In genomic region chr2:121076885-121077549, GRCh38 we compare ENCODE assay signal across 8 cellular contexts.
DNase-seq lines count a peak whose midpoint lies in the region; ATAC-seq and TF ChIP-seq lines count a peak whose summit lies in the region.

No MANE protein-coding gene starts in this region.

- no peak overlapping the region for H3K4me3 Mint-ChIP-seq in activated naive CD8-positive, alpha-beta T cell treated with anti-CD3 and anti-CD28 coated beads, Interleukin-2, amount 10 ng/mL, durations not matched to agents 7 days and 5 days

- H3K36me3 ChIP-seq in HUES6 (ENCODE audit: control insufficient read depth, insufficient read depth, low read length): no peaks in the 10 kb centered on the region
- H3K36me3 ChIP-seq in iPS-15b (ENCODE audit: control insufficient read depth, insufficient read depth, low read length): no peaks in the 10 kb centered on the region

- in situ Hi-C loops in GM13976 (cut with MboI; ENCODE audit: low sequenced_read_pairs, unreplicated experiment): loop anchor here (10.0 kb wide), 1 partner anchor 382 kb away; no protein-coding TSS in a partner anchor

- H3K36me3 Mint-ChIP-seq in activated naive CD8-positive, alpha-beta T cell treated with anti-CD3 and anti-CD28 coated beads, Interleukin-2, amount 10 ng/mL, durations not matched to agents 7 days and 5 days: no peaks in the 10 kb centered on the region

- POLR2A ChIA-PET in activated naive CD8-positive, alpha-beta T cell treated with anti-CD3 and anti-CD28 coated beads, Interleukin-2, amount 10 ng/mL, durations not matched to agents 7 days and 5 days (lab: Charles Lee): no interaction called here

- no peaks in the 10 kb centered on the region for H3K9me3 Mint-ChIP-seq in activated naive CD8-positive, alpha-beta T cell treated with anti-CD3 and anti-CD28 coated beads, Interleukin-2, amount 10 ng/mL, durations not matched to agents 7 days and 5 days

- H3K4me1 ChIP-seq in HUES6 (ENCODE audit: control insufficient read depth, insufficient read depth, low read length): peaks cover 22% of the 10 kb centered on the region
- peaks cover 5% of the 10 kb centered on the region for H3K4me1 ChIP-seq in iPS-15b (ENCODE audit: control insufficient read depth, insufficient read depth, low read length)

- peak; percentile 62 for ATAC-seq in activated naive CD8-positive, alpha-beta T cell treated with anti-CD3 and anti-CD28 coated beads, Interleukin-2, amount 10 ng/mL, durations not matched to agents 7 days and 5 days (ENCODE audit: low read depth)
- no peak for ATAC-seq in GM18520 (IDR thresholded peaks at IDR 0.05; ENCODE audit: unreplicated experiment)

- peak; percentile 99 for TF ChIP-seq CTCF in GM13976 (IDR thresholded peaks at IDR 0.05; ENCODE audit: borderline replicate concordance, control extremely low read depth, extremely low read depth, insufficient read depth, missing control alignments)

- H3K4me1 Mint-ChIP-seq in activated naive CD8-positive, alpha-beta T cell treated with anti-CD3 and anti-CD28 coated beads, Interleukin-2, amount 10 ng/mL, durations not matched to agents 7 days and 5 days: peaks cover 5% of the 10 kb centered on the region

- no peak overlapping the region for H3K27ac ChIP-seq in HUES6 (ENCODE audit: low read depth, low read length)

- no peaks in the 10 kb centered on the region for H3K9me3 ChIP-seq in HUES6 (ENCODE audit: control insufficient read depth, insufficient read depth, low read depth, low read length)
- no peaks in the 10 kb centered on the region for H3K9me3 ChIP-seq in iPS-15b (ENCODE audit: control insufficient read depth, insufficient read depth, low read length)

- no peak overlapping the region for H3K27ac Mint-ChIP-seq in activated naive CD8-positive, alpha-beta T cell treated with anti-CD3 and anti-CD28 coated beads, Interleukin-2, amount 10 ng/mL, durations not matched to agents 7 days and 5 days

- H3K27me3 ChIP-seq in HUES6 (ENCODE audit: control insufficient read depth, insufficient read depth, low read length) (peaks cover 36% of the 10 kb centered on the region), iPS-15b (ENCODE audit: control insufficient read depth, insufficient read depth, low read length) (peaks cover 33% of the 10 kb centered on the region)

- H3K9ac ChIP-seq in HUES6 (ENCODE audit: low read length) (no peak overlapping the region), iPS-15b (ENCODE audit: low read depth, low read length) (no peak overlapping the region)

- DNase-seq in 8988T (peak; percentile 62), GM13976 (ENCODE audit: low spot score) (peak; percentile 85), SKM-1 treated with dmso at 0.1 percent for 144 hours (lab: John Stamatoyannopoulos, UW; ENCODE audit: unreplicated experiment) (peak; percentile 43)
- DNase-seq in activated naive CD8-positive, alpha-beta T cell treated with anti-CD3 and anti-CD28 coated beads, Interleukin-2, amount 10 ng/mL, durations not matched to agents 7 days and 5 days: peak; percentile 83
- DNase-seq in stimulated activated CD4-positive, alpha-beta T cell treated with anti-CD3 and anti-CD28 coated beads, Interleukin-1b, Interleukin-23, amount 100 ng/mL, for 48 hours: peak; percentile 74

- peaks cover 23% of the 10 kb centered on the region for H3K27me3 Mint-ChIP-seq in activated naive CD8-positive, alpha-beta T cell treated with anti-CD3 and anti-CD28 coated beads, Interleukin-2, amount 10 ng/mL, durations not matched to agents 7 days and 5 days

- H3K4me3 ChIP-seq in HUES6 (ENCODE audit: low read depth, low read length): peak overlapping the region; percentile 54
- peak overlapping the region; percentile 54 for H3K4me3 ChIP-seq in iPS-15b (ENCODE audit: low read depth, low read length)
